In genomic region chr4:99405433-99406115, GRCh38 we compare ENCODE assay signal across 9 cellular contexts. TPM values are rescaled to one million over a fixed set of nuclear protein-coding genes. Genes with fewer than 3 reads are reported as not detected.
DNase-seq lines count a peak whose midpoint lies in the region; ATAC-seq lines count a peak whose summit lies in the region.
"Had no signal": no experiment of that assay in that cellular context is flagged by ENCODE, and none has a peak within 500 bp of the region (broad histone marks: within the 10 kb centered on the region; RNA-seq: fewer than 3 reads in every experiment).

No MANE protein-coding gene starts in this region.

- CTCF ChIA-PET in activated CD8-positive, alpha-beta T cell treated with anti-CD3 and anti-CD28 coated beads, Interleukin-2, amount 10 ng/mL, durations not matched to agents 7 days and 5 days (lab: Charles Lee), result interaction anchor here (0.7 to 4.5 kb wide), 13 partner anchors 9 to 412 kb away, joined by 3 to 35 read pairs (median 4); partner anchors contain the start of gene METAP1

- H3K79me2 ChIP-seq in mesendoderm (ENCODE audit: control insufficient read depth, insufficient read depth, low read length), result no peaks in the 10 kb centered on the region

- no peak overlapping the region for H3K4me2 ChIP-seq in mesendoderm (ENCODE audit: low read length)

- H4K8ac ChIP-seq in mesendoderm (ENCODE audit: low read depth, low read length), result no peak overlapping the region

- H3K9ac ChIP-seq in mesendoderm (ENCODE audit: low read length), result no peak overlapping the region

- no peak overlapping the region for H3K27ac ChIP-seq in mesendoderm (ENCODE audit: low read depth, low read length)

- H3K9me3 Mint-ChIP-seq in activated CD8-positive, alpha-beta T cell treated with anti-CD3 and anti-CD28 coated beads, Interleukin-2, amount 10 ng/mL, durations not matched to agents 7 days and 5 days (ENCODE audit: insufficient read depth), result no peaks in the 10 kb centered on the region
- no peaks in the 10 kb centered on the region for H3K9me3 Mint-ChIP-seq in effector memory CD8-positive, alpha-beta T cell
- H3K9me3 Mint-ChIP-seq: T-helper 1 cell treated with Interleukin-12 subunit alpha and Interleukin-12 subunit beta and Interleukin-4 antibody, amounts not matched to agents 30 μg/mL and 1 μg/mL, for 36 hours had no signal

- H3K4me1 Mint-ChIP-seq in activated CD8-positive, alpha-beta T cell treated with anti-CD3 and anti-CD28 coated beads, Interleukin-2, amount 10 ng/mL, durations not matched to agents 7 days and 5 days (ENCODE audit: low read depth), result peaks cover 19% of the 10 kb centered on the region
- H3K4me1 Mint-ChIP-seq in effector memory CD8-positive, alpha-beta T cell (ENCODE audit: low read depth in 2 of 2), result peaks cover 5 to 11% of the 10 kb centered on the region in 2 donors

- peak; percentile 33 for DNase-seq in CMK (ENCODE audit: low read depth)
- peak; percentile 3 for DNase-seq in NCI-H774 (lab: John Stamatoyannopoulos, UW)
- peak; percentile 68 for DNase-seq in activated CD8-positive, alpha-beta T cell treated with anti-CD3 and anti-CD28 coated beads, Interleukin-2, amount 10 ng/mL, durations not matched to agents 7 days and 5 days
- DNase-seq in effector memory CD8-positive, alpha-beta T cell, result peak; percentile 38 to 63 (median 48)
- DNase-seq in mesendoderm, result peak; percentile 74
- DNase-seq in stimulated activated CD8-positive, alpha-beta memory T cell treated with anti-CD3 and anti-CD28 coated beads, Interleukin-7, amount 100 ng/mL, for 4 hours (ENCODE audit: low read depth in 2 of 2), result peak; percentile 6 to 19

- H3K4ac ChIP-seq in mesendoderm (ENCODE audit: low read depth, low read length), result no peak overlapping the region

- H3K23ac ChIP-seq in mesendoderm (ENCODE audit: low read length), result no peak overlapping the region

- no peak overlapping the region for H2AK5ac ChIP-seq in mesendoderm (ENCODE audit: low read length)

- no peak overlapping the region for H2BK15ac ChIP-seq in mesendoderm (replicated peaks; ENCODE audit: low read depth)

- no peak overlapping the region for H3K27ac Mint-ChIP-seq in activated CD8-positive, alpha-beta T cell treated with anti-CD3 and anti-CD28 coated beads, Interleukin-2, amount 10 ng/mL, durations not matched to agents 7 days and 5 days
- peak overlapping the region in 1 of 2 donors; percentile 29 for H3K27ac Mint-ChIP-seq in effector memory CD8-positive, alpha-beta T cell
- H3K27ac Mint-ChIP-seq: T-helper 1 cell treated with Interleukin-12 subunit alpha and Interleukin-12 subunit beta and Interleukin-4 antibody, amounts not matched to agents 30 μg/mL and 1 μg/mL, for 36 hours had no signal

- H4K5ac ChIP-seq in mesendoderm (ENCODE audit: low read length), result no peak overlapping the region

- no peak overlapping the region for H3K18ac ChIP-seq in mesendoderm (ENCODE audit: low read length)

- no peaks in the 10 kb centered on the region for H3K79me1 ChIP-seq in mesendoderm (ENCODE audit: low read length)

- H2BK5ac ChIP-seq in mesendoderm (ENCODE audit: low read length), result no peak overlapping the region

- H3K56ac ChIP-seq in mesendoderm (ENCODE audit: low read length), result no peak overlapping the region

- H2BK120ac ChIP-seq in mesendoderm (ENCODE audit: low read depth, low read length), result no peak overlapping the region

- H3K4me1 ChIP-seq in mesendoderm (ENCODE audit: control insufficient read depth, low read depth, low read length), result no peaks in the 10 kb centered on the region

- H3K4me3 Mint-ChIP-seq in activated CD8-positive, alpha-beta T cell treated with anti-CD3 and anti-CD28 coated beads, Interleukin-2, amount 10 ng/mL, durations not matched to agents 7 days and 5 days, result no peak overlapping the region
- no peak overlapping the region for H3K4me3 Mint-ChIP-seq in effector memory CD8-positive, alpha-beta T cell
- H3K4me3 Mint-ChIP-seq: T-helper 1 cell treated with Interleukin-12 subunit alpha and Interleukin-12 subunit beta and Interleukin-4 antibody, amounts not matched to agents 30 μg/mL and 1 μg/mL, for 36 hours had no signal

- no peak overlapping the region for H3K4me3 ChIP-seq in mesendoderm (ENCODE audit: low read length)

- ATAC-seq in HG02571 (IDR thresholded peaks at IDR 0.05; ENCODE audit: unreplicated experiment) (peak; percentile 17), GM21360 (IDR thresholded peaks at IDR 0.05; ENCODE audit: unreplicated experiment) (no peak)
- ATAC-seq in activated CD8-positive, alpha-beta T cell treated with anti-CD3 and anti-CD28 coated beads, Interleukin-2, amount 10 ng/mL, durations not matched to agents 7 days and 5 days, result peak; percentile 71
- peak; percentile 77 for ATAC-seq in effector memory CD8-positive, alpha-beta T cell (replicated peaks)

- no peaks in the 10 kb centered on the region for H3K36me3 ChIP-seq in mesendoderm (ENCODE audit: control insufficient read depth, insufficient read depth, low read length)

- H3K36me3 Mint-ChIP-seq in activated CD8-positive, alpha-beta T cell treated with anti-CD3 and anti-CD28 coated beads, Interleukin-2, amount 10 ng/mL, durations not matched to agents 7 days and 5 days (ENCODE audit: low read depth), result no peaks in the 10 kb centered on the region
- no peaks in the 10 kb centered on the region for H3K36me3 Mint-ChIP-seq in effector memory CD8-positive, alpha-beta T cell (ENCODE audit: insufficient read depth)

- POLR2A ChIA-PET in activated CD8-positive, alpha-beta T cell treated with anti-CD3 and anti-CD28 coated beads, Interleukin-2, amount 10 ng/mL, durations not matched to agents 7 days and 5 days (lab: Charles Lee), result interaction anchor here (1.5 kb wide), 1 partner anchor 317 kb away, joined by 4 read pairs; the partner anchor contains the start of gene ADH5

- H3K27me3 ChIP-seq in mesendoderm (ENCODE audit: insufficient read depth, low read length, poor library complexity), result no peaks in the 10 kb centered on the region

- 100% methylated on average over 1 of the region's 6 CpGs for WGBS in mesendoderm (ENCODE audit: extremely low coverage, insufficient coverage, low lambda C conversion rate)

- H3K27me3 Mint-ChIP-seq in activated CD8-positive, alpha-beta T cell treated with anti-CD3 and anti-CD28 coated beads, Interleukin-2, amount 10 ng/mL, durations not matched to agents 7 days and 5 days (ENCODE audit: low read depth), result peaks cover 8% of the 10 kb centered on the region
- no peaks in the 10 kb centered on the region for H3K27me3 Mint-ChIP-seq in effector memory CD8-positive, alpha-beta T cell

RNA-seq across cellular contexts. Expression of gene ADH7, which starts 29.6 kb away (rescaled TPM):
- not detected for total RNA-seq in activated CD8-positive, alpha-beta T cell treated with anti-CD3 and anti-CD28 coated beads, Interleukin-2, amount 10 ng/mL, durations not matched to agents 7 days and 5 days
- not detected for polyA plus RNA-seq in mesendoderm (2013, experiment 1 of 2)
- not detected for polyA plus RNA-seq in mesendoderm (2013, experiment 2 of 2)

RNA-seq across cellular contexts. Expression of gene ADH1C, which starts 53.0 kb away (rescaled TPM):
- total RNA-seq in activated CD8-positive, alpha-beta T cell treated with anti-CD3 and anti-CD28 coated beads, Interleukin-2, amount 10 ng/mL, durations not matched to agents 7 days and 5 days, result not detected
- polyA plus RNA-seq in mesendoderm (2013, experiment 1 of 2), result not detected
- polyA plus RNA-seq in mesendoderm (2013, experiment 2 of 2), result not detected

Comparison
In these comparisons a context has a peak if more than half of its experiments do, and no peak if none do; other contexts are left out.
1. DNase-seq: peak in every context shown above with its lines; median percentile 74 in mesendoderm; 68 in activated CD8-positive, alpha-beta T cell treated with anti-CD3 and anti-CD28 coated beads, Interleukin-2, amount 10 ng/mL, durations not matched to agents 7 days and 5 days; 48 in effector memory CD8-positive, alpha-beta T cell; 33 in CMK; 12 in stimulated activated CD8-positive, alpha-beta memory T cell treated with anti-CD3 and anti-CD28 coated beads, Interleukin-7, amount 100 ng/mL, for 4 hours; 3 in NCI-H774.